21 cellular contexts compared by ENCODE assay signal in genomic region chr12:123526542-123527080, GRCh38.
"Had no signal": no experiment of that assay in that cellular context is flagged by ENCODE, and none has a peak within 500 bp of the region (broad histone marks: within the 10 kb centered on the region; RNA-seq: fewer than 3 reads in every experiment).

No MANE protein-coding gene starts in this region.

- H3K9me3 ChIP-seq: tibial nerve had no signal

- H3K27ac ChIP-seq: brain microvascular endothelial cell, tibial nerve had no signal

- H3K27me3 ChIP-seq: brain microvascular endothelial cell, tibial nerve had no signal

- DNase-seq: activated B cell treated with CpG ODN at 0.5 μM for 24 hours; activated CD4-positive, alpha-beta T cell treated with anti-CD3 and anti-CD28 coated beads for 36 hours; activated CD4-positive, alpha-beta T cell treated with anti-CD3 and anti-CD28 coated beads, Interleukin-2, amount 50 U/mL, for 4 hours; activated CD8-positive, alpha-beta memory T cell treated with anti-CD3 and anti-CD28 coated beads for 24 hours; activated CD8-positive, alpha-beta memory T cell treated with anti-CD3 and anti-CD28 coated beads, Interleukin-2, amount 50 U/mL, for 4 hours; activated T-cell treated with anti-CD3 and anti-CD28 coated beads, Interleukin-2, amount 50 U/mL, for 24 hours; aorta; brain microvascular endothelial cell; effector memory CD4-positive, alpha-beta T cell; foreskin melanocyte; hypothalamus; occipital lobe; posterior cingulate gyrus; retina; stimulated activated CD4-positive, alpha-beta T cell treated with anti-CD3 and anti-CD28 coated beads, Interleukin-4, amount 100 ng/mL, for 24 hours; stimulated activated naive CD8-positive, alpha-beta T cell treated with anti-CD3 and anti-CD28 coated beads, Interleukin-15, Interleukin-2, amounts not matched to agents 100 U/mL and 50 U/mL, for 24 hours; T-cell had no signal

- ATAC-seq: activated CD4-positive, alpha-beta T cell treated with anti-CD3 and anti-CD28 coated beads for 36 hours; activated naive CD4-positive, alpha-beta T cell treated with anti-CD3 and anti-CD28 coated beads, Interleukin-2, amount 50 U/mL, for 72 hours; activated T-helper 17 cell treated with anti-CD3 and anti-CD28 coated beads, Interleukin-2, amount 50 U/mL, for 72 hours; esophagus mucosa; stimulated activated naive CD8-positive, alpha-beta T cell treated with anti-CD3 and anti-CD28 coated beads, Interleukin-15, Interleukin-2, amounts not matched to agents 100 U/mL and 50 U/mL, for 24 hours; T-cell had no signal

- H3K4me3 ChIP-seq: tibial nerve had no signal
